Comparison of ENCODE assay signal across 11 cellular contexts in the genomic region with DNA sequence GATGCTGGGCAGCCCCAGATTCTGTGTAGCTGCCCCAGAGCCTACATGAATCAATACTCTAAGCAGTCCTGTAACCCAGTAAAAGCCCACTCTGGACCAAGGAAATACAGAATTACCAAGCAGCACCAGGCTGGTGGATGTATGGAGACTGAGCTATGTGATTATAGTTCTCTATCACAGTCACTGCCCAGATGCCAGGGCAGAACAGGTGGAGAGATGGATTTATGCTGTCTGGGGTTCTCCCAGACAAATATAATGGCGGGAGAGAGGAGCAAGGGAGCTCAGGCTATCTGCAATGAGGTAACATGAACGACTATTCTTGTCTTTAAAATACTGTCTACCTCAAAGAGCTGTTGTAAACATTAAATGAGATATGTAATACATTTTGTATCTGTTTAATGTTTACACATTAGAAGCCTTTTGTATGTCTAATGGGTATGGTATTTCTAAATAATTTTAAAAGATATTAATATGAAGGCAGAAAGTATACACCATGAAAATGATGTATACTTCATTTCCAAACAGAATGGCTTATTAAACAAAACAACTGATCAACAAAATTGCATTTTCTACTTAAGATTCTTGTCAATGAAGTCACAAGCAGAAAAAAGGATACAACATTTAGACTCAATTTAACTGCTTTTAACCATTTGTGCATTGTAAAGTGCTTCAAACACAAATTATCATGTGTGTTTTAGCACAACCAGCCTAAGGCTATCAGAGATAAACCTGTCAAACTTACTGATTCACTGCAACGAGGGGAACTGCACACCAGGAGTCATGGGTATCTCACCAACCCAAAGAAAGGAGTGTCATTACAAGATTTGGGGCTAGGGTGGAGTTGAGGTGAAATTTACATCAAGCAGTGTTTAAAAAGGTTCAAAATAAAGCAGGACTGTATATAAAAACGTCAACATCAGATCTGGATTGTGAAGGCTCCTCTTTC. TPM values are rescaled to one million over a fixed set of nuclear protein-coding genes. Genes with fewer than 3 reads are reported as not detected.
A peak's percentile ranks its signal among the peaks of the same experiment; 100 is the strongest.
DNase-seq lines count a peak whose midpoint lies in the region; ATAC-seq and TF ChIP-seq lines count a peak whose summit lies in the region.
"Had no signal": no experiment of that assay in that cellular context is flagged by ENCODE, and none has a peak within 500 bp of the region (broad histone marks: within the 10 kb centered on the region; RNA-seq: fewer than 3 reads in every experiment).

No MANE protein-coding gene starts in this region.

- peak overlapping the region; percentile 58 for H3K27ac Mint-ChIP-seq in activated naive CD8-positive, alpha-beta T cell treated with anti-CD3 and anti-CD28 coated beads, Interleukin-2, amount 50 U/mL, for 24 hours

- H4K20me1 ChIP-seq in DND-41 (ENCODE audit: insufficient read depth, low read length) (peaks cover 5% of the 10 kb centered on the region; the same call in 1 of the 2 replicates), Karpas-422 (ENCODE audit: insufficient read depth, low read depth, low read length) (no peaks in the 10 kb centered on the region; the same call in 1 of the 2 replicates), neural cell (ENCODE audit: insufficient read depth) (no peaks in the 10 kb centered on the region)

- H3K36me3 ChIP-seq in DND-41 (ENCODE audit: insufficient read depth, low read length) (peaks cover 45% of the 10 kb centered on the region), Karpas-422 (ENCODE audit: insufficient read depth, low read length) (peaks cover 34% of the 10 kb centered on the region; the same call in 1 of the 2 replicates), neural cell (ENCODE audit: insufficient read depth, low read length) (no peaks in the 10 kb centered on the region), upper lobe of right lung (peaks cover 39% of the 10 kb centered on the region)

- H3K9me3 ChIP-seq in DND-41 (ENCODE audit: insufficient read depth, low read length, severe bottlenecking) (no peaks in the 10 kb centered on the region), Karpas-422 (ENCODE audit: low read length) (no peaks in the 10 kb centered on the region), neural cell (ENCODE audit: low read length) (no peaks in the 10 kb centered on the region), upper lobe of right lung (no peaks in the 10 kb centered on the region)
- H3K9me3 ChIP-seq: thyroid gland had no signal

- H3K4me2 ChIP-seq in DND-41 (ENCODE audit: insufficient read depth, low read length) = peak overlapping the region; percentile 85
- H3K4me2 ChIP-seq in Karpas-422 (ENCODE audit: low read depth, low read length, poor library complexity, severe bottlenecking) = peak overlapping the region; percentile 89
- H3K4me2 ChIP-seq in neural cell (ENCODE audit: low read length) = no peak overlapping the region

- H3F3A ChIP-seq in neural cell (ENCODE audit: insufficient read depth, low read length, poor library complexity, severe bottlenecking) = peaks cover 8% of the 10 kb centered on the region

- peaks cover 57% of the 10 kb centered on the region for H3K79me2 ChIP-seq in DND-41 (ENCODE audit: insufficient read depth, low read length)
- peaks cover 51% of the 10 kb centered on the region for H3K79me2 ChIP-seq in Karpas-422 (ENCODE audit: low read length)
- peaks cover 47% of the 10 kb centered on the region for H3K79me2 ChIP-seq in neural cell (replicated peaks; ENCODE audit: insufficient read depth, low read length)
- H3K79me2 ChIP-seq: parathyroid adenoma had no signal

- TF ChIP-seq EP300 in neural cell (conservative IDR thresholded peaks at IDR 0.05; ENCODE audit: poor library complexity, severe bottlenecking) = no peak

- H3K4me3 ChIP-seq in DND-41 (ENCODE audit: low read depth in 1 of 2, low read length in 2 of 2) = peak overlapping the region in 1 of 2 experiments; percentile 23; a peak in 2 of 4 replicates
- peak overlapping the region; percentile 82; the same call in 1 of the 2 replicates for H3K4me3 ChIP-seq in Karpas-422 (ENCODE audit: low read length)
- peak overlapping the region; percentile 8 for H3K4me3 ChIP-seq in neural cell (ENCODE audit: low read length)
- no peak overlapping the region for H3K4me3 ChIP-seq in upper lobe of right lung
- H3K4me3 ChIP-seq: thyroid gland had no signal

- no peak for ATAC-seq in DND-41 (ENCODE audit: insufficient read depth, low read depth)
- ATAC-seq in activated naive CD8-positive, alpha-beta T cell treated with anti-CD3 and anti-CD28 coated beads, Interleukin-2, amount 50 U/mL, for 24 hours = no peak
- no peak for ATAC-seq in upper lobe of right lung
- ATAC-seq in GM21423 (IDR thresholded peaks at IDR 0.05; ENCODE audit: unreplicated experiment) = no peak
- ATAC-seq in GM21737 (IDR thresholded peaks at IDR 0.05; ENCODE audit: unreplicated experiment) = no peak
- ATAC-seq: Right ventricle myocardium inferior had no signal

- H3K9ac ChIP-seq in DND-41 (ENCODE audit: low read depth, low read length) = peak overlapping the region; percentile 80
- peak overlapping the region; percentile 81; the same call in 1 of the 2 replicates for H3K9ac ChIP-seq in Karpas-422 (ENCODE audit: low read length)
- H3K9ac ChIP-seq in neural cell (ENCODE audit: low read length) = no peak overlapping the region
- H3K9ac ChIP-seq: parathyroid adenoma had no signal

- peaks cover 68% of the 10 kb centered on the region for H3K4me1 Mint-ChIP-seq in activated naive CD8-positive, alpha-beta T cell treated with anti-CD3 and anti-CD28 coated beads, Interleukin-2, amount 50 U/mL, for 24 hours

- no peaks in the 10 kb centered on the region for H3K9me3 Mint-ChIP-seq in activated naive CD8-positive, alpha-beta T cell treated with anti-CD3 and anti-CD28 coated beads, Interleukin-2, amount 50 U/mL, for 24 hours

- TF ChIP-seq CTCF in DND-41 (IDR thresholded peaks at IDR 0.05; ENCODE audit: borderline replicate concordance, extremely low read depth, low read length, poor library complexity, severe bottlenecking) = no peak
- TF ChIP-seq CTCF in neural cell (IDR thresholded peaks at IDR 0.05; ENCODE audit: poor library complexity, severe bottlenecking) = no peak
- TF ChIP-seq CTCF in upper lobe of right lung (IDR thresholded peaks at IDR 0.05) = no peak
- TF ChIP-seq CTCF in GM10266 (IDR thresholded peaks at IDR 0.05; ENCODE audit: control insufficient read depth, insufficient read depth, low read depth, missing control alignments) = no peak

- H3K4me1 ChIP-seq in DND-41 (ENCODE audit: insufficient read depth, low read length) = peaks cover 39% of the 10 kb centered on the region
- peaks cover 29% of the 10 kb centered on the region for H3K4me1 ChIP-seq in Karpas-422 (ENCODE audit: low read length)
- peaks cover 40% of the 10 kb centered on the region for H3K4me1 ChIP-seq in upper lobe of right lung
- H3K4me1 ChIP-seq: parathyroid adenoma had no signal

- no peaks in the 10 kb centered on the region for H3K27me3 Mint-ChIP-seq in activated naive CD8-positive, alpha-beta T cell treated with anti-CD3 and anti-CD28 coated beads, Interleukin-2, amount 50 U/mL, for 24 hours

- TF ChIP-seq RAD21 in neural cell (conservative IDR thresholded peaks at IDR 0.05) = no peak

- H3K27ac ChIP-seq in DND-41 (ENCODE audit: low read length) (peak overlapping the region; percentile 72), Karpas-422 (ENCODE audit: low read length) (0 out of 2 replicates have a peak overlapping the region, but pooled peaks have one; percentile 16), neural cell (ENCODE audit: low read length) (no peak overlapping the region), upper lobe of right lung (no peak overlapping the region)
- H3K27ac ChIP-seq: parathyroid adenoma, thyroid gland had no signal

- intact Hi-C loops in upper lobe of right lung (cut with DNase I) = loop anchor here (10.0 kb wide), 1 partner anchor 69 kb away; a partner anchor contains a TSS

- peaks cover 46% of the 10 kb centered on the region for H3K36me3 Mint-ChIP-seq in activated naive CD8-positive, alpha-beta T cell treated with anti-CD3 and anti-CD28 coated beads, Interleukin-2, amount 50 U/mL, for 24 hours (ENCODE audit: low read depth)

- H2AFZ ChIP-seq in DND-41 (ENCODE audit: low read depth, low read length) = no peak overlapping the region
- H2AFZ ChIP-seq in Karpas-422 (ENCODE audit: low read length) = no peak overlapping the region
- H2AFZ ChIP-seq in neural cell (ENCODE audit: low read depth, low read length) = no peak overlapping the region
- H2AFZ ChIP-seq: parathyroid adenoma had no signal

- H3K27me3 ChIP-seq in DND-41 (ENCODE audit: insufficient read depth, low read length, poor library complexity) (no peaks in the 10 kb centered on the region), Karpas-422 (ENCODE audit: low read length) (no peaks in the 10 kb centered on the region), neural cell (ENCODE audit: insufficient read depth, low read depth, low read length) (no peaks in the 10 kb centered on the region), upper lobe of right lung (no peaks in the 10 kb centered on the region)
- H3K27me3 ChIP-seq: thyroid gland had no signal

- peak overlapping the region; percentile 99 for H3K4me3 Mint-ChIP-seq in activated naive CD8-positive, alpha-beta T cell treated with anti-CD3 and anti-CD28 coated beads, Interleukin-2, amount 50 U/mL, for 24 hours

- DNase-seq in DND-41 (no peak), Karpas-422 (no peak), upper lobe of right lung (no peak), GM10266 (ENCODE audit: extremely low spot score) (no peak)
- DNase-seq in activated naive CD8-positive, alpha-beta T cell treated with anti-CD3 and anti-CD28 coated beads, Interleukin-2, amount 50 U/mL, for 24 hours = no peak
- DNase-seq: thyroid gland had no signal

- no peaks in the 10 kb centered on the region for H3K9me2 ChIP-seq in Karpas-422 (replicated peaks; ENCODE audit: insufficient read depth, low read length)
- no peaks in the 10 kb centered on the region for H3K9me2 ChIP-seq in neural cell (ENCODE audit: insufficient read depth, low read length)

TF ChIP-seq in neural cell, 6 proteins besides CTCF, POLR2A, EP300 and RAD21 (continues in another document):
- TF ChIP-seq TAF1 (IDR thresholded peaks at IDR 0.05; ENCODE audit: low read depth) = no peak
- no peak for TF ChIP-seq MXI1 (conservative IDR thresholded peaks at IDR 0.05; ENCODE audit: poor library complexity, severe bottlenecking)
- no peak for TF ChIP-seq POLR2AphosphoS5 (IDR thresholded peaks at IDR 0.05)
- TF ChIP-seq SMC3 (conservative IDR thresholded peaks at IDR 0.05; ENCODE audit: poor library complexity) = no peak
- no peak for TF ChIP-seq EZH2 (IDR thresholded peaks at IDR 0.05; ENCODE audit: borderline replicate concordance, insufficient read depth, low read length, poor library complexity, severe bottlenecking)

RNA-seq across cellular contexts. Expression of a gene that starts 3.0 kb away (rescaled TPM):
- 15.7 and 21.8 TPM in 2 replicates for total RNA-seq in Karpas-422 (2014; rRNA removed; shearing (Covaris generic); ENCODE audit: low replicate concordance)
- 16.1 and 18.6 TPM in 2 replicates for polyA plus RNA-seq in neural cell
- 51.1 and 52.6 TPM in 2 replicates for polyA minus RNA-seq in neural cell
- 21.8 TPM for total RNA-seq in upper lobe of right lung

RNA-seq across cellular contexts. Expression of a gene that starts 55.2 kb away (rescaled TPM):
- total RNA-seq in Karpas-422 (2014; rRNA removed; shearing (Covaris generic); ENCODE audit: low replicate concordance) = not detected in 2 replicates
- polyA plus RNA-seq in neural cell = not detected in 2 replicates
- polyA minus RNA-seq in neural cell = not detected in 2 replicates
- 2.2 TPM for total RNA-seq in upper lobe of right lung

Comparison
In these comparisons a context has a peak if more than half of its experiments do, and no peak if none do; other contexts are left out.
1. H3K27ac ChIP-seq: peak in DND-41 (single experiment) and Karpas-422 (single experiment); none in neural cell (single experiment) and upper lobe of right lung (single experiment).